14 cellular contexts compared by ENCODE assay signal in genomic region chr5:97400537-97400936, GRCh38.
DNase-seq lines count a peak whose midpoint lies in the region; ATAC-seq and TF ChIP-seq lines count a peak whose summit lies in the region.
"Had no signal": no experiment of that assay in that cellular context is flagged by ENCODE, and none has a peak within 500 bp of the region (broad histone marks: within the 10 kb centered on the region; RNA-seq: fewer than 3 reads in every experiment).

No MANE protein-coding gene starts in this region.

- H3K79me1 ChIP-seq in neuronal stem cell (ENCODE audit: low read depth, low read length) = no peaks in the 10 kb centered on the region

- no peak overlapping the region for H3K18ac ChIP-seq in neuronal stem cell (ENCODE audit: low read length)

- peak; percentile 17 to 65 for DNase-seq in HAP-1 (ENCODE audit: low spot score in 2 of 2)
- no peak for DNase-seq in adipocyte (ENCODE audit: low read depth)
- DNase-seq in neuronal stem cell (ENCODE audit: low spot score) = peak; percentile 36
- no peak for DNase-seq in activated CD4-positive, alpha-beta T cell treated with anti-CD3 and anti-CD28 coated beads, Interleukin-2, amount 50 U/mL, for 48 hours
- DNase-seq in omental fat pad (ENCODE audit: low spot score) = no peak
- DNase-seq: CD4-positive, alpha-beta T cell; DMS79; GM23248; NCI-H1436; NCI-H2029 treated with DMSO at 0.1 percent for 48 hours; NCI-H524; PC-3 had no signal

- H3K27ac ChIP-seq in iPS-20b (ENCODE audit: low read length) (no peak overlapping the region), neuronal stem cell (replicated peaks; ENCODE audit: low read length) (no peak overlapping the region)
- H3K27ac ChIP-seq: GM23248 had no signal

- peak overlapping the region; percentile 71 for H3K9ac ChIP-seq in adipocyte (ENCODE audit: low read length)
- no peak overlapping the region for H3K9ac ChIP-seq in iPS-20b (ENCODE audit: low read depth, low read length)
- no peak overlapping the region for H3K9ac ChIP-seq in neuronal stem cell (ENCODE audit: low read depth, low read length, poor library complexity)
- H3K9ac ChIP-seq: GM23248 had no signal

- no peak overlapping the region for H2BK5ac ChIP-seq in neuronal stem cell (ENCODE audit: low read length)

- no peak overlapping the region for H2AFZ ChIP-seq in neuronal stem cell (ENCODE audit: low read length)
- H2AFZ ChIP-seq: GM23248 had no signal

- peaks cover 15% of the 10 kb centered on the region for H3K4me1 ChIP-seq in HAP-1
- peaks cover 15% of the 10 kb centered on the region for H3K4me1 ChIP-seq in adipocyte (ENCODE audit: control insufficient read depth, insufficient read depth, low read length)
- H3K4me1 ChIP-seq in iPS-20b (ENCODE audit: insufficient read depth, low read length) = peaks cover 15% of the 10 kb centered on the region; the same call in 1 of the 2 replicates
- peaks cover 0 to 2% of the 10 kb centered on the region in 2 donors for H3K4me1 ChIP-seq in neuronal stem cell (ENCODE audit: control insufficient read depth in 2 of 2, insufficient read depth in 1 of 2, low read depth in 1 of 2, low read length in 2 of 2)

- H3K4me3 ChIP-seq in HAP-1 = no peak overlapping the region
- peak overlapping the region; percentile 54 for H3K4me3 ChIP-seq in adipocyte (ENCODE audit: low read length)
- H3K4me3 ChIP-seq in iPS-20b (ENCODE audit: low read length) = peak overlapping the region; percentile 44; the same call in 1 of the 2 replicates
- no peak overlapping the region for H3K4me3 ChIP-seq in neuronal stem cell (ENCODE audit: low read length in 2 of 2)
- H3K4me3 ChIP-seq: GM23248 had no signal

- H3K14ac ChIP-seq in neuronal stem cell (ENCODE audit: low read length) = no peak overlapping the region

- no peak overlapping the region for H3K4me2 ChIP-seq in neuronal stem cell (ENCODE audit: insufficient read depth, low read length, poor library complexity, severe bottlenecking)

- H3K23ac ChIP-seq in neuronal stem cell (ENCODE audit: low read depth, low read length, poor library complexity) = no peak overlapping the region

- H2BK120ac ChIP-seq in neuronal stem cell (ENCODE audit: low read depth, low read length) = no peak overlapping the region

- ATAC-seq in GM21717 (IDR thresholded peaks at IDR 0.05; ENCODE audit: unreplicated experiment) (no peak), omental fat pad (ENCODE audit: low FRiP score) (no peak)
- ATAC-seq: PC-3 had no signal

- TF ChIP-seq CTCF in omental fat pad (IDR thresholded peaks at IDR 0.05) = no peak

- H3K36me3 ChIP-seq in HAP-1 (replicated peaks) (no peaks in the 10 kb centered on the region), adipocyte (ENCODE audit: control insufficient read depth, insufficient read depth, low read length, severe bottlenecking) (no peaks in the 10 kb centered on the region), iPS-20b (ENCODE audit: insufficient read depth, low read depth, low read length) (0 out of 2 replicates have a peak, but pooled peaks cover 3% of the 10 kb centered on the region), neuronal stem cell (replicated peaks in 1 of 2; ENCODE audit: control insufficient read depth in 2 of 2, insufficient read depth in 2 of 2, low read length in 2 of 2) (no peaks in the 10 kb centered on the region)

- H2AK5ac ChIP-seq in neuronal stem cell (ENCODE audit: low read depth, low read length) = no peak overlapping the region

- H3K4ac ChIP-seq in neuronal stem cell (ENCODE audit: low read length) = no peak overlapping the region

- H2BK12ac ChIP-seq in neuronal stem cell (ENCODE audit: low read length) = no peak overlapping the region

- H3K9me3 ChIP-seq in HAP-1 (0 out of 2 replicates have a peak, but pooled peaks cover under 1% of the 10 kb centered on the region), adipocyte (ENCODE audit: control insufficient read depth, low read length) (no peaks in the 10 kb centered on the region), iPS-20b (ENCODE audit: insufficient read depth, low read depth, low read length) (peaks cover 19% of the 10 kb centered on the region), neuronal stem cell (replicated peaks in 1 of 2; ENCODE audit: control insufficient read depth in 2 of 2, insufficient read depth in 1 of 2, low read depth in 1 of 2, low read length in 2 of 2) (peaks cover 0 to 2% of the 10 kb centered on the region in 2 donors)

- no peak overlapping the region for H4K91ac ChIP-seq in neuronal stem cell (ENCODE audit: low read depth, low read length, poor library complexity)

- no peaks in the 10 kb centered on the region for H3K27me3 ChIP-seq in HAP-1 (ENCODE audit: low read depth)
- no peaks in the 10 kb centered on the region for H3K27me3 ChIP-seq in adipocyte (replicated peaks; ENCODE audit: control insufficient read depth, insufficient read depth, low read length)
- H3K27me3 ChIP-seq in iPS-20b (ENCODE audit: insufficient read depth, low read length) = no peaks in the 10 kb centered on the region
- no peaks in the 10 kb centered on the region for H3K27me3 ChIP-seq in neuronal stem cell (ENCODE audit: control insufficient read depth in 3 of 3, insufficient read depth in 3 of 3, low read depth in 1 of 3, low read length in 3 of 3)

- H4K8ac ChIP-seq in neuronal stem cell (ENCODE audit: low read depth, low read length) = no peak overlapping the region

- in situ Hi-C loops in HAP-1 (cut with MboI; ENCODE audit: low sequenced_read_pairs) = no loop called here

- no CpG with 5 or more reads among the region's 3 CpGs for WGBS in neuronal stem cell (ENCODE audit: extremely low coverage in 2 of 2, insufficient read length in 2 of 2, insufficient replicate concordance in 1 of 2), 2 donors

- H2BK15ac ChIP-seq in neuronal stem cell (ENCODE audit: low read length) = no peak overlapping the region

Comparison
In these comparisons a context has a peak if more than half of its experiments do, and no peak if none do; other contexts are left out.
1. DNase-seq: peak in HAP-1 (2 of 2) and neuronal stem cell (single experiment); none in adipocyte (single experiment), activated CD4-positive, alpha-beta T cell treated with anti-CD3 and anti-CD28 coated beads, Interleukin-2, amount 50 U/mL, for 48 hours (0 of 2) and omental fat pad (single experiment).
2. H3K4me3 ChIP-seq: peak in adipocyte (single experiment) and iPS-20b (single experiment); none in HAP-1 (single experiment) and neuronal stem cell (0 of 2).